ENCODE assay signal across 16 cellular contexts in genomic region chr3:131114201-131114600, GRCh38.
DNase-seq lines count a peak whose midpoint lies in the region; ATAC-seq and TF ChIP-seq lines count a peak whose summit lies in the region.
"Had no signal": no experiment of that assay in that cellular context is flagged by ENCODE, and none has a peak within 500 bp of the region (broad histone marks: within the 10 kb centered on the region; RNA-seq: fewer than 3 reads in every experiment).

No MANE protein-coding gene starts in this region.

- H3K9me3 Mint-ChIP-seq in effector memory CD8-positive, alpha-beta T cell: no peaks in the 10 kb centered on the region
- peaks cover 11% of the 10 kb centered on the region for H3K9me3 Mint-ChIP-seq in osteocyte (ENCODE audit: unreplicated experiment)

- TF ChIP-seq CTCF in AG10803 (conservative IDR thresholded peaks at IDR 0.05; ENCODE audit: low read length) (no peak), choroid plexus epithelial cell (conservative IDR thresholded peaks at IDR 0.05; ENCODE audit: low read depth, low read length) (no peak), osteocyte (IDR thresholded peaks at IDR 0.05) (no peak), GM13976 (IDR thresholded peaks at IDR 0.05; ENCODE audit: borderline replicate concordance, control extremely low read depth, extremely low read depth, insufficient read depth, missing control alignments) (no peak)

- no peaks in the 10 kb centered on the region for H3K36me3 Mint-ChIP-seq in effector memory CD8-positive, alpha-beta T cell (ENCODE audit: insufficient read depth)
- H3K36me3 Mint-ChIP-seq in osteocyte (ENCODE audit: unreplicated experiment): no peaks in the 10 kb centered on the region

- in situ Hi-C loops in GM13976 (cut with MboI; ENCODE audit: low sequenced_read_pairs, unreplicated experiment): no loop called here

- ATAC-seq in effector memory CD8-positive, alpha-beta T cell (replicated peaks): no peak
- ATAC-seq: GM12878, GM23338 had no signal

- no peaks in the 10 kb centered on the region for H3K4me1 Mint-ChIP-seq in effector memory CD8-positive, alpha-beta T cell (ENCODE audit: low read depth in 2 of 2)
- peaks cover 3% of the 10 kb centered on the region for H3K4me1 Mint-ChIP-seq in osteocyte (ENCODE audit: unreplicated experiment)
- H3K4me1 Mint-ChIP-seq: CD8-positive, alpha-beta memory T cell had no signal

- no peak overlapping the region for H3K27ac Mint-ChIP-seq in effector memory CD8-positive, alpha-beta T cell
- H3K27ac Mint-ChIP-seq in osteocyte (ENCODE audit: unreplicated experiment): no peak overlapping the region
- H3K27ac Mint-ChIP-seq: GM23338, H9 had no signal

- peaks cover 0 to 5% of the 10 kb centered on the region in 2 donors for H3K27me3 Mint-ChIP-seq in effector memory CD8-positive, alpha-beta T cell
- no peaks in the 10 kb centered on the region for H3K27me3 Mint-ChIP-seq in osteocyte (ENCODE audit: unreplicated experiment)

- DNase-seq in AG10803 (ENCODE audit: low read depth) (peak; percentile 11), choroid plexus epithelial cell (ENCODE audit: low read depth) (peak; percentile 50), foreskin melanocyte (peak; percentile 23), skeletal muscle cell (ENCODE audit: low read depth) (peak; percentile 1), osteocyte (ENCODE audit: extremely low spot score, unreplicated experiment) (no peak), GM13976 (ENCODE audit: low spot score) (no peak)
- no peak for DNase-seq in effector memory CD8-positive, alpha-beta T cell
- DNase-seq: AML-193; Caco-2; CD8-positive, alpha-beta memory T cell; DND-41; H9; IMR-90 had no signal

- H3K4me3 ChIP-seq in AG10803 (ENCODE audit: low read length) (no peak overlapping the region), choroid plexus epithelial cell (ENCODE audit: low read depth, low read length) (no peak overlapping the region), skeletal muscle cell (ENCODE audit: low read depth, low read length) (no peak overlapping the region)
- H3K4me3 ChIP-seq: BLaER1, GM12878, GM23338 had no signal

- no peak overlapping the region for H3K4me3 Mint-ChIP-seq in effector memory CD8-positive, alpha-beta T cell
- H3K4me3 Mint-ChIP-seq in osteocyte (ENCODE audit: unreplicated experiment): no peak overlapping the region
- H3K4me3 Mint-ChIP-seq: CD8-positive, alpha-beta memory T cell; GM23338; H9 had no signal

Comparison
In these comparisons a context has a peak if more than half of its experiments do, and no peak if none do; other contexts are left out.
1. DNase-seq: peak in AG10803 (single experiment), choroid plexus epithelial cell (single experiment), foreskin melanocyte (single experiment) and skeletal muscle cell (single experiment); none in effector memory CD8-positive, alpha-beta T cell (0 of 3), osteocyte (single experiment) and GM13976 (single experiment).